ENCODE assay signal across 14 cellular contexts in genomic region chr15:72585025-72585424, GRCh38.
A peak's percentile ranks its signal among the peaks of the same experiment; 100 is the strongest.
DNase-seq lines count a peak whose midpoint lies in the region; ATAC-seq and TF ChIP-seq lines count a peak whose summit lies in the region.
"Had no signal": no experiment of that assay in that cellular context is flagged by ENCODE, and none has a peak within 500 bp of the region (broad histone marks: within the 10 kb centered on the region; RNA-seq: fewer than 3 reads in every experiment).

No MANE protein-coding gene starts in this region.

- H3K4me3 Mint-ChIP-seq in activated CD4-positive, alpha-beta T cell treated with anti-CD3 and anti-CD28 coated beads for 36 hours: no peak overlapping the region
- no peak overlapping the region for H3K4me3 Mint-ChIP-seq in stimulated activated naive CD8-positive, alpha-beta T cell treated with anti-CD3 and anti-CD28 coated beads, Interleukin-15, Interleukin-2, amounts not matched to agents 100 ng/mL and 50 ng/mL, for 24 hours
- H3K4me3 Mint-ChIP-seq in endothelial cell (ENCODE audit: unreplicated experiment) (no peak overlapping the region), progenitor cell of endocrine pancreas (ENCODE audit: low read depth) (no peak overlapping the region)
- no peak overlapping the region for H3K4me3 Mint-ChIP-seq in stimulated activated naive B cell treated with anti-CD40 and anti-IgM and Interleukin-4, amounts not matched to agents 10 μg/mL and 1 μg/mL and 100 μg/mL, for 72 hours
- H3K4me3 Mint-ChIP-seq: CD8-positive, alpha-beta T cell had no signal

- no peak for DNase-seq in activated CD4-positive, alpha-beta T cell treated with anti-CD3 and anti-CD28 coated beads for 36 hours
- DNase-seq in activated CD4-positive, alpha-beta T cell treated with anti-CD3 and anti-CD28 coated beads, Interleukin-2, amount 50 U/mL, for 48 hours: no peak
- DNase-seq in stimulated activated naive CD8-positive, alpha-beta T cell treated with anti-CD3 and anti-CD28 coated beads, Interleukin-15, Interleukin-2, amounts not matched to agents 100 U/mL and 50 U/mL, for 24 hours: no peak
- DNase-seq in endothelial cell (ENCODE audit: low spot score): no peak
- no peak for DNase-seq in stimulated activated naive B cell treated with anti-CD40 and anti-IgM and Interleukin-4, amounts not matched to agents 10 μg/mL and 1 μg/mL and 100 μg/mL, for 72 hours
- no peak for DNase-seq in progenitor cell of endocrine pancreas (ENCODE audit: low spot score, unreplicated experiment)
- no peak for DNase-seq in AG08395 (ENCODE audit: low spot score)
- DNase-seq: Calu3; CD8-positive, alpha-beta T cell; DMS79 treated with DMSO at 0.1 percent for 48 hours; GF-D8; GOT3; H7 had no signal

- intact Hi-C loops in activated CD4-positive, alpha-beta T cell treated with anti-CD3 and anti-CD28 coated beads for 36 hours (cut with DNase I, micrococcal nuclease): no loop called here

- POLR2A ChIA-PET in activated CD4-positive, alpha-beta T cell treated with anti-CD3 and anti-CD28 coated beads for 36 hours (lab: Charles Lee): no interaction called here

- H3K27ac Mint-ChIP-seq in activated CD4-positive, alpha-beta T cell treated with anti-CD3 and anti-CD28 coated beads for 36 hours: peak overlapping the region; percentile 11
- peak overlapping the region; percentile 16 for H3K27ac Mint-ChIP-seq in stimulated activated naive CD8-positive, alpha-beta T cell treated with anti-CD3 and anti-CD28 coated beads, Interleukin-15, Interleukin-2, amounts not matched to agents 100 ng/mL and 50 ng/mL, for 24 hours
- H3K27ac Mint-ChIP-seq in endothelial cell (ENCODE audit: unreplicated experiment) (peak overlapping the region; percentile 24), progenitor cell of endocrine pancreas (no peak overlapping the region)
- H3K27ac Mint-ChIP-seq in stimulated activated naive B cell treated with anti-CD40 and anti-IgM and Interleukin-4, amounts not matched to agents 10 μg/mL and 1 μg/mL and 100 μg/mL, for 72 hours: peak overlapping the region; percentile 70
- H3K27ac Mint-ChIP-seq: CD8-positive, alpha-beta T cell had no signal

- peaks cover 26% of the 10 kb centered on the region for H3K36me3 Mint-ChIP-seq in activated CD4-positive, alpha-beta T cell treated with anti-CD3 and anti-CD28 coated beads for 36 hours (ENCODE audit: low read depth)
- peaks cover 60% of the 10 kb centered on the region for H3K36me3 Mint-ChIP-seq in stimulated activated naive CD8-positive, alpha-beta T cell treated with anti-CD3 and anti-CD28 coated beads, Interleukin-15, Interleukin-2, amounts not matched to agents 100 ng/mL and 50 ng/mL, for 24 hours (ENCODE audit: low read depth)
- peaks cover 21% of the 10 kb centered on the region for H3K36me3 Mint-ChIP-seq in endothelial cell (ENCODE audit: low read depth, unreplicated experiment)
- peaks cover 41 to 65% of the 10 kb centered on the region in 2 donors for H3K36me3 Mint-ChIP-seq in stimulated activated naive B cell treated with anti-CD40 and anti-IgM and Interleukin-4, amounts not matched to agents 10 μg/mL and 1 μg/mL and 100 μg/mL, for 72 hours
- H3K36me3 Mint-ChIP-seq in progenitor cell of endocrine pancreas (ENCODE audit: insufficient read depth): peaks cover 22% of the 10 kb centered on the region

- CTCF ChIA-PET in activated CD4-positive, alpha-beta T cell treated with anti-CD3 and anti-CD28 coated beads for 36 hours (lab: Charles Lee): interaction anchor here (0.7 to 1.0 kb wide), 3 partner anchors 8 to 19 kb away, joined by 3 to 4 read pairs (median 3); no protein-coding TSS in a partner anchor

- H3K27me3 Mint-ChIP-seq in activated CD4-positive, alpha-beta T cell treated with anti-CD3 and anti-CD28 coated beads for 36 hours: no peaks in the 10 kb centered on the region
- no peaks in the 10 kb centered on the region for H3K27me3 Mint-ChIP-seq in stimulated activated naive CD8-positive, alpha-beta T cell treated with anti-CD3 and anti-CD28 coated beads, Interleukin-15, Interleukin-2, amounts not matched to agents 100 ng/mL and 50 ng/mL, for 24 hours
- H3K27me3 Mint-ChIP-seq in endothelial cell (ENCODE audit: unreplicated experiment) (no peaks in the 10 kb centered on the region), progenitor cell of endocrine pancreas (no peaks in the 10 kb centered on the region)
- no peaks in the 10 kb centered on the region for H3K27me3 Mint-ChIP-seq in stimulated activated naive B cell treated with anti-CD40 and anti-IgM and Interleukin-4, amounts not matched to agents 10 μg/mL and 1 μg/mL and 100 μg/mL, for 72 hours

- no peaks in the 10 kb centered on the region for H3K9me3 Mint-ChIP-seq in activated CD4-positive, alpha-beta T cell treated with anti-CD3 and anti-CD28 coated beads for 36 hours (ENCODE audit: low read depth)
- H3K9me3 Mint-ChIP-seq in stimulated activated naive CD8-positive, alpha-beta T cell treated with anti-CD3 and anti-CD28 coated beads, Interleukin-15, Interleukin-2, amounts not matched to agents 100 ng/mL and 50 ng/mL, for 24 hours: no peaks in the 10 kb centered on the region
- H3K9me3 Mint-ChIP-seq in endothelial cell (ENCODE audit: unreplicated experiment): no peaks in the 10 kb centered on the region
- no peaks in the 10 kb centered on the region for H3K9me3 Mint-ChIP-seq in stimulated activated naive B cell treated with anti-CD40 and anti-IgM and Interleukin-4, amounts not matched to agents 10 μg/mL and 1 μg/mL and 100 μg/mL, for 72 hours
- H3K9me3 Mint-ChIP-seq in progenitor cell of endocrine pancreas (ENCODE audit: low read depth): no peaks in the 10 kb centered on the region
- H3K9me3 Mint-ChIP-seq: CD8-positive, alpha-beta T cell had no signal

- ATAC-seq in activated CD4-positive, alpha-beta T cell treated with anti-CD3 and anti-CD28 coated beads for 36 hours: no peak
- ATAC-seq in stimulated activated naive CD8-positive, alpha-beta T cell treated with anti-CD3 and anti-CD28 coated beads, Interleukin-15, Interleukin-2, amounts not matched to agents 100 U/mL and 50 U/mL, for 24 hours: no peak
- no peak for ATAC-seq in stimulated activated naive B cell treated with anti-CD40 and anti-IgM and Interleukin-4, amounts not matched to agents 10 μg/mL and 1 μg/mL and 100 μg/mL, for 72 hours (replicated peaks)
- ATAC-seq: CD8-positive, alpha-beta T cell had no signal

- no peaks in the 10 kb centered on the region for H3K4me1 Mint-ChIP-seq in activated CD4-positive, alpha-beta T cell treated with anti-CD3 and anti-CD28 coated beads for 36 hours
- H3K4me1 Mint-ChIP-seq in stimulated activated naive CD8-positive, alpha-beta T cell treated with anti-CD3 and anti-CD28 coated beads, Interleukin-15, Interleukin-2, amounts not matched to agents 100 ng/mL and 50 ng/mL, for 24 hours (ENCODE audit: low read depth): no peaks in the 10 kb centered on the region
- H3K4me1 Mint-ChIP-seq in endothelial cell (ENCODE audit: unreplicated experiment): peaks cover 6% of the 10 kb centered on the region
- H3K4me1 Mint-ChIP-seq in stimulated activated naive B cell treated with anti-CD40 and anti-IgM and Interleukin-4, amounts not matched to agents 10 μg/mL and 1 μg/mL and 100 μg/mL, for 72 hours: peaks cover 0 to 2% of the 10 kb centered on the region in 2 donors
- H3K4me1 Mint-ChIP-seq in progenitor cell of endocrine pancreas (ENCODE audit: low read depth): no peaks in the 10 kb centered on the region

- TF ChIP-seq CTCF in endothelial cell (IDR thresholded peaks at IDR 0.05; ENCODE audit: unreplicated experiment): no peak
- no peak for TF ChIP-seq CTCF in progenitor cell of endocrine pancreas (IDR thresholded peaks at IDR 0.05; ENCODE audit: unreplicated experiment)
